ENCODE assay signal across 8 cellular contexts in genomic region chr6:7617954-7618764, GRCh38. TPM values are rescaled to one million over a fixed set of nuclear protein-coding genes. Genes with fewer than 3 reads are reported as not detected.
A peak's percentile ranks its signal among the peaks of the same experiment; 100 is the strongest.
DNase-seq lines count a peak whose midpoint lies in the region; ATAC-seq and TF ChIP-seq lines count a peak whose summit lies in the region.

No MANE protein-coding gene starts in this region.

- H3K4me1 ChIP-seq in SJSA1 (replicated peaks) (peaks cover 20% of the 10 kb centered on the region), testis (peaks cover 4% of the 10 kb centered on the region)

- 39 to 40% methylated on average over 11 of the region's 11 CpGs for WGBS in testis, 2 donors

- no peak for TF ChIP-seq POLR2A in testis (IDR thresholded peaks at IDR 0.05)

- ATAC-seq in GM18517 (IDR thresholded peaks at IDR 0.05; ENCODE audit: unreplicated experiment) (peak; percentile 78), HG02938 (IDR thresholded peaks at IDR 0.05; ENCODE audit: unreplicated experiment) (peak; percentile 54)

- intact Hi-C loops in testis (cut with DNase I; ENCODE audit: low total_unique reads): loop anchor here (10.0 kb wide), 1 partner anchor 343 kb away; no protein-coding TSS in a partner anchor

- H3K4me3 ChIP-seq in SJSA1: no peak overlapping the region
- no peak overlapping the region for H3K4me3 ChIP-seq in testis

- H3K27me3 ChIP-seq in SJSA1 (replicated peaks): no peaks in the 10 kb centered on the region
- no peaks in the 10 kb centered on the region for H3K27me3 ChIP-seq in testis

- DNase-seq in SJSA1 (ENCODE audit: low read depth in 1 of 2, low spot score in 2 of 2) (peak; percentile 78 to 82), globus pallidus (ENCODE audit: low spot score) (peak; percentile 13), testis (peak; percentile 70), NCI-H2171 treated with DMSO at 0.1 percent for 48 hours (lab: John Stamatoyannopoulos, UW) (no peak), SK-N-DZ (ENCODE audit: low spot score) (no peak)
- DNase-seq in effector CD8-positive, alpha-beta T cell (lab: John Stamatoyannopoulos, UW): no peak

- no peaks in the 10 kb centered on the region for H3K9me3 ChIP-seq in SJSA1 (replicated peaks)
- no peaks in the 10 kb centered on the region for H3K9me3 ChIP-seq in testis

- no peaks in the 10 kb centered on the region for H3K36me3 ChIP-seq in SJSA1
- no peaks in the 10 kb centered on the region for H3K36me3 ChIP-seq in testis (ENCODE audit: low read depth, missing control alignments)

- H3K27ac ChIP-seq in SJSA1 (no peak overlapping the region), testis (no peak overlapping the region)

- TF ChIP-seq CTCF in testis (IDR thresholded peaks at IDR 0.05): no peak

RNA-seq across cellular contexts. Expression of gene SNRNP48, which starts 28.2 kb away (rescaled TPM):
- 11.1 and 19.6 TPM in 2 replicates for total RNA-seq in SJSA1 (2014; rRNA removed; shearing (Covaris generic))
- 10 to 100 TPM in 1 of 2 donors, 1 to 10 TPM in 1; 8.5 to 10.7 TPM for total RNA-seq in testis
- polyA plus RNA-seq in testis (ENCODE audit: insufficient read depth, low read depth, low replicate concordance): 5.6 TPM
- polyA plus RNA-seq in SK-N-DZ (2014; cell fraction: cytosol; rRNA removed): 12.5 and 18.0 TPM in 2 replicates
- 20.2 and 22.6 TPM in 2 replicates for polyA plus RNA-seq in SK-N-DZ (2014; cell fraction: nucleus; rRNA removed)

Comparison
In these comparisons a context has a peak if more than half of its experiments do, and no peak if none do; other contexts are left out.
1. DNase-seq: peak in SJSA1 (2 of 2), globus pallidus (single experiment) and testis (single experiment); none in NCI-H2171 treated with DMSO at 0.1 percent for 48 hours (single experiment), SK-N-DZ (single experiment) and effector CD8-positive, alpha-beta T cell (single experiment).